In the genomic region with DNA sequence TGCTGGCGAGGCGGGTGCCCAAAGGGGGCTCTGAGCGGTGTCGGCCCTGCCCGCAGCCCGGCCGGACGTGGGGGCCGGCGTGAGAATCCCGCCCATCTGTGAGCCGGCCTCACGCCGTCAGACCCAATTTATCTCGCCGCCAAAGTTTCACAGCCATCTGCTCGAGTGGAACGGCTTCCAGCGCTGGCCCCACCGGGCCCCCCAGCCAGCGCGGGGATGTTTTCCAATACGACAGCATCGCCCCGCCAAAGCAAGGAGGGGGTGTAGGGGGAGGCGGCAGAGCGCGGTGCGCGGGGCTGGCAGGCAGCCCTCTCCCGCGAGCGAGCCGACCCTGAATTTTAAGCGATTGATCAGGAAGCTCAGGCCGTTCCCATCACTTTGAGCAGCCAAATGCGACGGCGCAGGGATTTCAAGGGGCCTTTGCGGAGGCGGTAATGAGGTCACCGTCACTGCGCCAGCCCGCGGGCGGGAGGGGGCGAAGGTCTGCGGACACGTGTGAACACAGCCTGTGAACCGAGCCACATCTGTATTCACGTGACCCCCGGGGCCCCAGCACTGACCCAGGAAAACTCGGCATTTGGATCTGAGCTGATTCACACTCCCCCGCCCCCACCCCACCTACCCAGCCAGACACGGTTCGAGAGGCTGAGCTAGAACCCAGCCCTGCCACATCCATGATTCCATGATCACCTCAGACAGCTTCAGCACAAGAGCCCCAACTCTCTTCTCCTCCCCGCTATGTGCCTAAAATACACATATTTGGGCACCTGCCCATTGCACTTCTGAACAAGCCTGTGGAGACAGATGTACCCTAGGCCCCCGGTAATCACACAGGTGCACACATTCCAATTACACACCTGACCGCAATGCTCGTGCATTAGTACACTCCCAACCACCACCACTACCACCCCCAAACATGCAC, we compare ENCODE assay signal across 8 cellular contexts. TPM values are rescaled to one million over a fixed set of nuclear protein-coding genes. Genes with fewer than 3 reads are reported as not detected.
DNase-seq lines count a peak whose midpoint lies in the region; ATAC-seq and TF ChIP-seq lines count a peak whose summit lies in the region.

No MANE protein-coding gene starts in this region.

- H3K36me3 Mint-ChIP-seq in activated T-helper 17 cell treated with anti-CD3 and anti-CD28 coated beads, Interleukin-2, amount 50 U/mL, for 72 hours (ENCODE audit: low read depth), result no peaks in the 10 kb centered on the region

- POLR2A ChIA-PET in BJ (lab: Charles Lee), result interaction anchor here (0.6 kb wide), 1 partner anchor 503 kb away, joined by 3 read pairs; no protein-coding TSS in a partner anchor

- H3K4me3 ChIP-seq in BJ (ENCODE audit: low read depth, low read length) (peak overlapping the region; percentile 30), foreskin fibroblast (ENCODE audit: low read depth in 1 of 2, low read length in 2 of 2) (peak overlapping the region; percentile 43 to 45), upper lobe of right lung (peak overlapping the region; percentile 44), lower leg skin (ENCODE audit: low read depth, poor library complexity, severe bottlenecking) (no peak overlapping the region)

- no peak for TF ChIP-seq POLR2A in lower leg skin (IDR thresholded peaks at IDR 0.05)

- H3K27ac Mint-ChIP-seq in activated T-helper 17 cell treated with anti-CD3 and anti-CD28 coated beads, Interleukin-2, amount 50 U/mL, for 72 hours, result peak overlapping the region; percentile 65

- no peak overlapping the region for H3K27ac ChIP-seq in upper lobe of right lung

- peaks cover 16% of the 10 kb centered on the region for H3K4me1 Mint-ChIP-seq in activated T-helper 17 cell treated with anti-CD3 and anti-CD28 coated beads, Interleukin-2, amount 50 U/mL, for 72 hours

- H3K27me3 ChIP-seq in BJ (ENCODE audit: control insufficient read depth, insufficient read depth, low read length), result no peaks in the 10 kb centered on the region; the same call in 1 of the 2 replicates
- H3K27me3 ChIP-seq in upper lobe of right lung, result peaks cover 21% of the 10 kb centered on the region

- WGBS in lower leg skin, 2 donors, result 2 to 6% methylated on average over 46 to 51 of the region's 60 CpGs

- CTCF ChIA-PET in BJ (lab: Yijun Ruan, JAX), result interaction anchor here (0.9 to 5.7 kb wide), 4 partner anchors 18 to 114 kb away, joined by 3 to 33 read pairs (median 10); no protein-coding TSS in a partner anchor

- H3K27me3 Mint-ChIP-seq in activated T-helper 17 cell treated with anti-CD3 and anti-CD28 coated beads, Interleukin-2, amount 50 U/mL, for 72 hours, result peaks cover 8% of the 10 kb centered on the region

- DNase-seq in BJ (ENCODE audit: low read depth) (no peak), NCI-H2227 (lab: John Stamatoyannopoulos, UW; ENCODE audit: unreplicated experiment) (peak; percentile 43), foreskin fibroblast (peak; percentile 66 to 75), occipital lobe (lab: John Stamatoyannopoulos, UW) (peak; percentile 70), upper lobe of right lung (peak; percentile 77), lower leg skin (ENCODE audit: low spot score in 2 of 2) (no peak)

- H3K9me3 Mint-ChIP-seq in activated T-helper 17 cell treated with anti-CD3 and anti-CD28 coated beads, Interleukin-2, amount 50 U/mL, for 72 hours, result no peaks in the 10 kb centered on the region

- TF ChIP-seq CTCF in BJ (IDR thresholded peaks at IDR 0.05; ENCODE audit: insufficient read depth, low read depth, low read length) (no peak), foreskin fibroblast (IDR thresholded peaks at IDR 0.05; ENCODE audit: low read depth, low read length) (no peak), upper lobe of right lung (IDR thresholded peaks at IDR 0.05) (no peak), lower leg skin (IDR thresholded peaks at IDR 0.05) (no peak)

- H3K4me3 Mint-ChIP-seq in activated T-helper 17 cell treated with anti-CD3 and anti-CD28 coated beads, Interleukin-2, amount 50 U/mL, for 72 hours, result peak overlapping the region; percentile 83

- H3K9me3 ChIP-seq in upper lobe of right lung, result no peaks in the 10 kb centered on the region

- peaks cover 22% of the 10 kb centered on the region for H3K4me1 ChIP-seq in upper lobe of right lung

- intact Hi-C loops in upper lobe of right lung (cut with DNase I) (no loop called here), lower leg skin (cut with DNase I; ENCODE audit: low total_unique reads) (no loop called here)

- peak; percentile 27 for ATAC-seq in GM21360 (IDR thresholded peaks at IDR 0.05; ENCODE audit: unreplicated experiment)
- ATAC-seq in activated T-helper 17 cell treated with anti-CD3 and anti-CD28 coated beads, Interleukin-2, amount 50 U/mL, for 72 hours (replicated peaks), result peak; percentile 38
- ATAC-seq in upper lobe of right lung, result peak; percentile 21

- H3K36me3 ChIP-seq in BJ (ENCODE audit: control insufficient read depth, insufficient read depth, low read length) (no peaks in the 10 kb centered on the region), upper lobe of right lung (no peaks in the 10 kb centered on the region)

RNA-seq across cellular contexts. Expression of gene PSD2, which starts 47.8 kb away (rescaled TPM):
- polyA plus RNA-seq in BJ (2011; rRNA removed), result 0.04 and 0.06 TPM in 2 replicates
- 0.15 TPM in 1 of 2 replicates, not detected in the other for polyA minus RNA-seq in BJ (2011; rRNA and poly(A)+ RNA removed)
- not detected for total RNA-seq in activated T-helper 17 cell treated with anti-CD3 and anti-CD28 coated beads, Interleukin-2, amount 50 U/mL, for 72 hours
- total RNA-seq in occipital lobe (17.0 TPM), upper lobe of right lung (not detected), lower leg skin (under 1 TPM; 0.15 to 0.30 (median 0.16) TPM)

Comparison
In these comparisons a context has a peak if more than half of its experiments do, and no peak if none do; other contexts are left out.
1. DNase-seq: peak in NCI-H2227 (single experiment), foreskin fibroblast (2 of 2), occipital lobe (single experiment) and upper lobe of right lung (single experiment); none in BJ (single experiment) and lower leg skin (0 of 2).
2. RNA of gene PSD2, which starts 47.8 kb away (total RNA-seq): 17.0 TPM in occipital lobe (single experiment); 0.15 to 0.30 TPM in lower leg skin, not detected in activated T-helper 17 cell treated with anti-CD3 and anti-CD28 coated beads, Interleukin-2, amount 50 U/mL, for 72 hours and not detected in upper lobe of right lung (single experiment); every median in the first group is over 10 times any median in the second.
3. Peak in every context shown above with its lines, with median percentiles within 50 percentile points of each other: ATAC-seq.